In the genomic region with DNA sequence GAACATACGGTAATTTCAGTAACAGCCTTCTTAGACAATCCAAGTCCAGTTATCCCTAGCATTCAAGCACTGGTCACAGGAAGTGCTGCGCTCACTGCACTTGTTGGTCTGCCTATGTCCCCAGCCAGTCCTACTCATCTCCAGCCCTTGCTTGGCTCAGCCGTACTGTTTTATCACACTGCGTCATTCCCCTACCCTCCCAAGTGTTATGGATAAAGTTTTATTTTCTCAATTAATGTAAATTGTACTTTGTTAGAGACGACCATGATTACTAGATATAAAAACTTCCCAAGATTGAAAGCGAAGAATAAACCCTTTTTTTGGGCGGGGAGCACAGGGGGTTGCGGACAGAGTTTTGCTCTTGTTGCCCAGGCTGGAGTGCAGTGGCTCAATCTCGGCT, we compare ENCODE assay signal across 26 cellular contexts.
"Had no signal": no experiment of that assay in that cellular context is flagged by ENCODE, and none has a peak within 500 bp of the region (broad histone marks: within the 10 kb centered on the region; RNA-seq: fewer than 3 reads in every experiment).

No MANE protein-coding gene starts in this region.

- H3K27ac ChIP-seq: body of pancreas, neural progenitor cell, stomach, suprapubic skin, tibial nerve, WERI-Rb-1 had no signal

- H3K9ac ChIP-seq: neural progenitor cell had no signal

- H3K36me3 ChIP-seq: neural progenitor cell, sigmoid colon, stomach, suprapubic skin, tibial nerve had no signal

- ATAC-seq: activated CD8-positive, alpha-beta T cell treated with anti-CD3 and anti-CD28 coated beads, Interleukin-2, amount 10 ng/mL, durations not matched to agents 7 days and 5 days; activated naive CD8-positive, alpha-beta T cell treated with anti-CD3 and anti-CD28 coated beads, Interleukin-2, amount 50 U/mL, for 24 hours; body of pancreas; esophagus mucosa; left ventricle myocardium superior; stimulated activated memory B cell treated with anti-CD40 and anti-IgM and Interleukin-4, amounts not matched to agents 10 μg/mL and 1 μg/mL and 100 μg/mL, for 72 hours had no signal

- H2AFZ ChIP-seq: neural progenitor cell had no signal

- H3K4me1 ChIP-seq: neural progenitor cell had no signal

- H3K27me3 ChIP-seq: body of pancreas, neural progenitor cell, sigmoid colon, stomach, suprapubic skin, tibial nerve had no signal

- H3K4me3 ChIP-seq: body of pancreas, neural progenitor cell, sigmoid colon, smooth muscle cell, stomach, suprapubic skin, tibial nerve had no signal

- H3K4me2 ChIP-seq: neural progenitor cell, smooth muscle cell had no signal

- DNase-seq: activated CD4-positive, alpha-beta T cell treated with anti-CD3 and anti-CD28 coated beads for 1 hour; activated CD4-positive, alpha-beta T cell treated with anti-CD3 and anti-CD28 coated beads, Interleukin-2, amount 50 U/mL, for 1 hour; activated CD8-positive, alpha-beta T cell treated with anti-CD3 and anti-CD28 coated beads, Interleukin-2, amount 10 ng/mL, durations not matched to agents 7 days and 5 days; activated gamma-delta T cell; activated naive CD4-positive, alpha-beta T cell treated with anti-CD3 and anti-CD28 coated beads, Interleukin-2, amount 50 U/mL, for 16 hours; activated naive CD8-positive, alpha-beta T cell treated with anti-CD3 and anti-CD28 coated beads, Interleukin-2, amount 50 U/mL, for 24 hours; body of pancreas; caudate nucleus; effector CD4-positive, alpha-beta T cell; glutamatergic neuron; hippocampal formation; left ventricle myocardium superior; naive B cell; retina; sigmoid colon; stimulated activated CD4-positive, alpha-beta T cell treated with anti-CD3 and anti-CD28 coated beads, Interleukin-15, amount 100 ng/mL, for 24 hours; stomach; WERI-Rb-1 had no signal

- H3K9me3 ChIP-seq: body of pancreas, sigmoid colon, stomach, suprapubic skin, tibial nerve had no signal

- FAIRE-seq: frontal cortex, TTC549 had no signal
